In genomic region chr15:58331903-58332675, GRCh38 we compare ENCODE assay signal across 1 cellular context.
TF ChIP-seq lines count a peak whose summit lies in the region.

No MANE protein-coding gene starts in this region.

TF ChIP-seq in HepG2, 621 proteins besides CTCF, POLR2A, EP300 and RAD21 (continued from another document and continues in another):
- TF ChIP-seq AHDC1 (CRISPR knock-in tag; IDR thresholded peaks at IDR 0.05; ENCODE audit: borderline replicate concordance): peak; percentile 84; the same call in 1 of the 2 replicates
- TF ChIP-seq MED8 (CRISPR knock-in tag; IDR thresholded peaks at IDR 0.05; ENCODE audit: insufficient replicate concordance): no peak
- no peak for TF ChIP-seq MAZ (IDR thresholded peaks at IDR 0.05; ENCODE audit: borderline replicate concordance, low read depth, low read length)
- 0 out of 2 replicates have a peak, but pooled peaks have one; percentile 14 for TF ChIP-seq MAZ (CRISPR knock-in tag; IDR thresholded peaks at IDR 0.05; ENCODE audit: low read depth)
- TF ChIP-seq CC2D1A (CRISPR knock-in tag; IDR thresholded peaks at IDR 0.05): no peak
- TF ChIP-seq TFAP4 (IDR thresholded peaks at IDR 0.05; ENCODE audit: borderline replicate concordance, low read depth): peak; percentile 95
- TF ChIP-seq ZNF292 (CRISPR knock-in tag; IDR thresholded peaks at IDR 0.05; ENCODE audit: borderline replicate concordance, low read depth): peak; percentile 74; the same call in 1 of the 2 replicates
- no peak for TF ChIP-seq ZNF251 (CRISPR knock-in tag; IDR thresholded peaks at IDR 0.05)
- TF ChIP-seq TAF1 (CRISPR knock-in tag; IDR thresholded peaks at IDR 0.05): peak; percentile 48; the same call in 1 of the 2 replicates
- 0 out of 2 replicates have a peak, but pooled peaks have one; percentile 19 for TF ChIP-seq HNF1A (IDR thresholded peaks at IDR 0.05; ENCODE audit: low read depth)
- TF ChIP-seq HNF1A (CRISPR knock-in tag; IDR thresholded peaks at IDR 0.05; ENCODE audit: borderline replicate concordance): no peak
- TF ChIP-seq ZGPAT (CRISPR knock-in tag; IDR thresholded peaks at IDR 0.05): peak; percentile 66
- no peak for TF ChIP-seq BRF2 (CRISPR knock-in tag; IDR thresholded peaks at IDR 0.05)
- TF ChIP-seq ARNT2 (CRISPR knock-in tag; IDR thresholded peaks at IDR 0.05; ENCODE audit: low read depth): peak; percentile 59; the same call in 1 of the 2 replicates
- peak; percentile 87 for TF ChIP-seq BCL6 (CRISPR knock-in tag; IDR thresholded peaks at IDR 0.05)
- no peak for TF ChIP-seq ZNF720 (CRISPR knock-in tag; IDR thresholded peaks at IDR 0.05)
- 0 out of 2 replicates have a peak, but pooled peaks have one; percentile 31 for TF ChIP-seq ATF7 (IDR thresholded peaks at IDR 0.05)
- TF ChIP-seq ATF7 (CRISPR knock-in tag; IDR thresholded peaks at IDR 0.05): no peak; the same call in 1 of the 2 replicates
- TF ChIP-seq FOXP1 (IDR thresholded peaks at IDR 0.05): 0 out of 2 replicates have a peak, but pooled peaks have one; percentile 25
- peak; percentile 84 for TF ChIP-seq FOXP1 (CRISPR knock-in tag; IDR thresholded peaks at IDR 0.05)
- peak; percentile 91 for TF ChIP-seq CREB1 (IDR thresholded peaks at IDR 0.05)
- TF ChIP-seq CREB1 (CRISPR knock-in tag; IDR thresholded peaks at IDR 0.05): peak; percentile 86
- TF ChIP-seq NCOA2 (CRISPR knock-in tag; IDR thresholded peaks at IDR 0.05): peak; percentile 67; the same call in 1 of the 2 replicates
- TF ChIP-seq MYC (CRISPR knock-in tag; IDR thresholded peaks at IDR 0.05; ENCODE audit: borderline replicate concordance): peak; percentile 74; the same call in 1 of the 2 replicates
- TF ChIP-seq THAP11 (CRISPR knock-in tag; IDR thresholded peaks at IDR 0.05): 0 out of 2 replicates have a peak, but pooled peaks have one; percentile 22
- 0 out of 2 replicates have a peak, but pooled peaks have one; percentile 22 for TF ChIP-seq ZNF276 (CRISPR knock-in tag; IDR thresholded peaks at IDR 0.05; ENCODE audit: low read depth)
- TF ChIP-seq MTA1 (CRISPR knock-in tag; IDR thresholded peaks at IDR 0.05; ENCODE audit: borderline replicate concordance): peak; percentile 66; the same call in 1 of the 2 replicates
- 0 out of 2 replicates have a peak, but pooled peaks have one; percentile 59 for TF ChIP-seq AKAP8 (CRISPR knock-in tag; IDR thresholded peaks at IDR 0.05)
- no peak for TF ChIP-seq SRY (CRISPR knock-in tag; IDR thresholded peaks at IDR 0.05)
- no peak for TF ChIP-seq ZSCAN20 (CRISPR knock-in tag; IDR thresholded peaks at IDR 0.05; ENCODE audit: borderline replicate concordance)
- peak; percentile 28; the same call in 1 of the 2 replicates for TF ChIP-seq THRA (CRISPR knock-in tag; IDR thresholded peaks at IDR 0.05; ENCODE audit: borderline replicate concordance)
- TF ChIP-seq TGIF2 (CRISPR knock-in tag; IDR thresholded peaks at IDR 0.05): 0 out of 2 replicates have a peak, but pooled peaks have one; percentile 40
- TF ChIP-seq ZNF614 (CRISPR knock-in tag; IDR thresholded peaks at IDR 0.05; ENCODE audit: borderline replicate concordance): peak; percentile 19; the same call in 1 of the 2 replicates
- peak; percentile 69 for TF ChIP-seq HNF1B (CRISPR knock-in tag; IDR thresholded peaks at IDR 0.05)
